8 cellular contexts compared by ENCODE assay signal in genomic region chr10:110226555-110226925, GRCh38. TPM values are rescaled to one million over a fixed set of nuclear protein-coding genes. Genes with fewer than 3 reads are reported as not detected.
DNase-seq lines count a peak whose midpoint lies in the region; ATAC-seq and TF ChIP-seq lines count a peak whose summit lies in the region.

No MANE protein-coding gene starts in this region.

- TF ChIP-seq CTCF in colonic mucosa (IDR thresholded peaks at IDR 0.05) = no peak

- intact Hi-C loops in activated CD4-positive, alpha-beta T cell treated with anti-CD3 and anti-CD28 coated beads, Interleukin-2, amount 10 ng/mL, durations not matched to agents 24 days and 14 days (cut with micrococcal nuclease) = loop anchor here (1.0 to 10.0 kb wide), 10 partner anchors 15 to 638 kb away; partner anchors contain the start of genes ADD3, DUSP5, SMC3 and SMNDC1
- intact Hi-C loops in colonic mucosa (cut with DNase I) = loop anchor here (5.0 kb wide), 2 partner anchors 51 to 89 kb away; no protein-coding TSS in a partner anchor

- H3K4me1 ChIP-seq in colonic mucosa = no peaks in the 10 kb centered on the region

- peaks cover 3% of the 10 kb centered on the region for H3K27me3 Mint-ChIP-seq in activated CD4-positive, alpha-beta T cell treated with anti-CD3 and anti-CD28 coated beads, Interleukin-2, amount 10 ng/mL, durations not matched to agents 24 days and 14 days

- H3K4me3 Mint-ChIP-seq in activated CD4-positive, alpha-beta T cell treated with anti-CD3 and anti-CD28 coated beads, Interleukin-2, amount 10 ng/mL, durations not matched to agents 24 days and 14 days = peak overlapping the region; percentile 99

- peak overlapping the region; percentile 56 for H3K4me3 ChIP-seq in colonic mucosa

- no peaks in the 10 kb centered on the region for H3K9me3 ChIP-seq in colonic mucosa

- DNase-seq in NCI-H187 (lab: John Stamatoyannopoulos, UW) (peak; percentile 23 to 70), NCI-H187 treated with DMSO at 0.1 percent for 48 hours (lab: John Stamatoyannopoulos, UW) (no peak), NCI-H226 (peak; percentile 68), colonic mucosa (peak; percentile 93), left kidney (ENCODE audit: low read depth, low spot score) (peak; percentile 96)
- DNase-seq in activated CD4-positive, alpha-beta T cell treated with anti-CD3 and anti-CD28 coated beads, Interleukin-2, amount 10 ng/mL, durations not matched to agents 24 days and 14 days = peak; percentile 94
- peak; percentile 89 for DNase-seq in stimulated activated CD4-positive, alpha-beta T cell treated with anti-CD3 and anti-CD28 coated beads, Interleukin-1b, Interleukin-23, amount 100 ng/mL, for 48 hours

- peak overlapping the region; percentile 91 for H3K27ac ChIP-seq in colonic mucosa

- peak overlapping the region; percentile 99 for H3K27ac Mint-ChIP-seq in activated CD4-positive, alpha-beta T cell treated with anti-CD3 and anti-CD28 coated beads, Interleukin-2, amount 10 ng/mL, durations not matched to agents 24 days and 14 days

- H3K9ac ChIP-seq in colonic mucosa (ENCODE audit: low read depth in 2 of 2, low read length in 2 of 2) = no peak overlapping the region

- H3K9me3 Mint-ChIP-seq in activated CD4-positive, alpha-beta T cell treated with anti-CD3 and anti-CD28 coated beads, Interleukin-2, amount 10 ng/mL, durations not matched to agents 24 days and 14 days = no peaks in the 10 kb centered on the region

- H3K36me3 ChIP-seq in colonic mucosa = no peaks in the 10 kb centered on the region

- peaks cover 40% of the 10 kb centered on the region for H3K4me1 Mint-ChIP-seq in activated CD4-positive, alpha-beta T cell treated with anti-CD3 and anti-CD28 coated beads, Interleukin-2, amount 10 ng/mL, durations not matched to agents 24 days and 14 days

- peaks cover 23% of the 10 kb centered on the region for H3K36me3 Mint-ChIP-seq in activated CD4-positive, alpha-beta T cell treated with anti-CD3 and anti-CD28 coated beads, Interleukin-2, amount 10 ng/mL, durations not matched to agents 24 days and 14 days (ENCODE audit: low read depth)

- H3K27me3 ChIP-seq in colonic mucosa = no peaks in the 10 kb centered on the region

- no peak for ATAC-seq in HG03045 (IDR thresholded peaks at IDR 0.05; ENCODE audit: unreplicated experiment)

RNA-seq across cellular contexts. Expression of gene MXI1, which starts 19.1 kb away (rescaled TPM):
- 21.8 and 22.7 TPM in 2 replicates for total RNA-seq in activated CD4-positive, alpha-beta T cell treated with anti-CD3 and anti-CD28 coated beads, Interleukin-2, amount 10 ng/mL, durations not matched to agents 24 days and 14 days
- 100 to 1,000 TPM in 1 of 2 donors, 10 to 100 TPM in 1; 58.0 to 304 TPM for total RNA-seq in colonic mucosa
